ENCODE assay signal across 9 cellular contexts in genomic region chr1:22044690-22045420, GRCh38. TPM values are rescaled to one million over a fixed set of nuclear protein-coding genes. Genes with fewer than 3 reads are reported as not detected.
DNase-seq lines count a peak whose midpoint lies in the region; ATAC-seq and TF ChIP-seq lines count a peak whose summit lies in the region.
"Had no signal": no experiment of that assay in that cellular context is flagged by ENCODE, and none has a peak within 500 bp of the region (broad histone marks: within the 10 kb centered on the region; RNA-seq: fewer than 3 reads in every experiment).

No MANE protein-coding gene starts in this region.

- no peak for TF ChIP-seq CTCF in AG09319 (IDR thresholded peaks at IDR 0.05; ENCODE audit: low read depth, low read length)
- TF ChIP-seq CTCF in HFFc6 (IDR thresholded peaks at IDR 0.05) = no peak

- H3K36me3 Mint-ChIP-seq in HFFc6 (ENCODE audit: low read depth) = peaks cover 6% of the 10 kb centered on the region
- H3K36me3 Mint-ChIP-seq in activated T-helper 2 cell treated with anti-CD3 and anti-CD28 coated beads, Interferon-gamma antibody, Interleukin-2, Interleukin-4, amounts not matched to agents 10 μg/mL and 5 μg/mL and 100 μg/mL, durations not matched to agents 14 hours and 24 hours and 36 hours (ENCODE audit: low read depth) = peaks cover 5% of the 10 kb centered on the region

- peak; percentile 39 for DNase-seq in AG09319 (ENCODE audit: extremely low read depth, low read depth)
- peak; percentile 59 for DNase-seq in HFFc6
- no peak for DNase-seq in activated T-helper 2 cell treated with anti-CD3 and anti-CD28 coated beads, Interferon-gamma antibody, Interleukin-2, Interleukin-4, amounts not matched to agents 10 μg/mL and 5 μg/mL and 100 μg/mL, durations not matched to agents 14 hours and 24 hours and 36 hours (ENCODE audit: low spot score)
- peak; percentile 36 for DNase-seq in inferior parietal cortex (ENCODE audit: extremely low spot score)
- DNase-seq: DND-41 had no signal

- H3K27ac Mint-ChIP-seq in HFFc6 = peak overlapping the region; percentile 89
- peak overlapping the region; percentile 34 for H3K27ac Mint-ChIP-seq in activated T-helper 2 cell treated with anti-CD3 and anti-CD28 coated beads, Interferon-gamma antibody, Interleukin-2, Interleukin-4, amounts not matched to agents 10 μg/mL and 5 μg/mL and 100 μg/mL, durations not matched to agents 14 hours and 24 hours and 36 hours

- no peak for ATAC-seq in HG02884 (IDR thresholded peaks at IDR 0.05; ENCODE audit: unreplicated experiment)
- no peak for ATAC-seq in HG03521 (IDR thresholded peaks at IDR 0.05; ENCODE audit: unreplicated experiment)
- no peak for ATAC-seq in GM19324 (IDR thresholded peaks at IDR 0.05; ENCODE audit: low FRiP score, unreplicated experiment)
- no peak for ATAC-seq in GM18498 (IDR thresholded peaks at IDR 0.05; ENCODE audit: unreplicated experiment)

- intact Hi-C loops in activated T-helper 2 cell treated with anti-CD3 and anti-CD28 coated beads, Interferon-gamma antibody, Interleukin-2, Interleukin-4, amounts not matched to agents 10 μg/mL and 5 μg/mL and 100 μg/mL, durations not matched to agents 14 hours and 24 hours and 36 hours (cut with micrococcal nuclease) = no loop called here

- peaks cover 6% of the 10 kb centered on the region for H3K9me3 Mint-ChIP-seq in HFFc6
- H3K9me3 Mint-ChIP-seq in activated T-helper 2 cell treated with anti-CD3 and anti-CD28 coated beads, Interferon-gamma antibody, Interleukin-2, Interleukin-4, amounts not matched to agents 10 μg/mL and 5 μg/mL and 100 μg/mL, durations not matched to agents 14 hours and 24 hours and 36 hours = peaks cover 6% of the 10 kb centered on the region

- H3K4me3 Mint-ChIP-seq in HFFc6 = peak overlapping the region; percentile 59
- H3K4me3 Mint-ChIP-seq in activated T-helper 2 cell treated with anti-CD3 and anti-CD28 coated beads, Interferon-gamma antibody, Interleukin-2, Interleukin-4, amounts not matched to agents 10 μg/mL and 5 μg/mL and 100 μg/mL, durations not matched to agents 14 hours and 24 hours and 36 hours (ENCODE audit: low read depth) = no peak overlapping the region

- peaks cover 6% of the 10 kb centered on the region; the same call in 1 of the 2 replicates for H3K27me3 Mint-ChIP-seq in HFFc6 (ENCODE audit: insufficient read depth)
- no peaks in the 10 kb centered on the region for H3K27me3 Mint-ChIP-seq in activated T-helper 2 cell treated with anti-CD3 and anti-CD28 coated beads, Interferon-gamma antibody, Interleukin-2, Interleukin-4, amounts not matched to agents 10 μg/mL and 5 μg/mL and 100 μg/mL, durations not matched to agents 14 hours and 24 hours and 36 hours (ENCODE audit: low read depth)

- H3K4me1 Mint-ChIP-seq in HFFc6 (ENCODE audit: low read depth) = peaks cover 38% of the 10 kb centered on the region
- peaks cover 56% of the 10 kb centered on the region for H3K4me1 Mint-ChIP-seq in activated T-helper 2 cell treated with anti-CD3 and anti-CD28 coated beads, Interferon-gamma antibody, Interleukin-2, Interleukin-4, amounts not matched to agents 10 μg/mL and 5 μg/mL and 100 μg/mL, durations not matched to agents 14 hours and 24 hours and 36 hours (ENCODE audit: low read depth)

RNA-seq across cellular contexts. Expression of gene CDC42, which starts 7.7 kb away (rescaled TPM):
- 100 to 1,000 TPM; 273 to 298 (median 280) TPM for total RNA-seq in HFFc6 (2021; fragmentation: NEBNext Ultra II Directional; extraction: Animal tissue kit (Norgen Biotek cat#: 25700))
- 342 and 350 TPM in 2 replicates for total RNA-seq in activated T-helper 2 cell treated with anti-CD3 and anti-CD28 coated beads, Interferon-gamma antibody, Interleukin-2, Interleukin-4, amounts not matched to agents 10 μg/mL and 5 μg/mL and 100 μg/mL, durations not matched to agents 14 hours and 24 hours and 36 hours

RNA-seq across cellular contexts. Expression of gene CELA3A, which starts 43.4 kb away (rescaled TPM):
- not detected for total RNA-seq in HFFc6 (2021; fragmentation: NEBNext Ultra II Directional; extraction: Animal tissue kit (Norgen Biotek cat#: 25700))
- not detected in 2 replicates for total RNA-seq in activated T-helper 2 cell treated with anti-CD3 and anti-CD28 coated beads, Interferon-gamma antibody, Interleukin-2, Interleukin-4, amounts not matched to agents 10 μg/mL and 5 μg/mL and 100 μg/mL, durations not matched to agents 14 hours and 24 hours and 36 hours
